ENCODE assay signal across 19 cellular contexts in genomic region chr13:79830426-79830825, GRCh38.
DNase-seq lines count a peak whose midpoint lies in the region; ATAC-seq and TF ChIP-seq lines count a peak whose summit lies in the region.
"Had no signal": no experiment of that assay in that cellular context is flagged by ENCODE, and none has a peak within 500 bp of the region (broad histone marks: within the 10 kb centered on the region; RNA-seq: fewer than 3 reads in every experiment).

No MANE protein-coding gene starts in this region.

- TF ChIP-seq CTCF in nephron (IDR thresholded peaks at IDR 0.05; ENCODE audit: unreplicated experiment in 3 of 3) = no peak

- no peak overlapping the region for H3K4me3 ChIP-seq in aorta (ENCODE audit: low read length in 2 of 2)
- H3K4me3 ChIP-seq: BLaER1 had no signal

- H3K27me3 ChIP-seq in aorta (ENCODE audit: control insufficient read depth in 1 of 2, insufficient read depth in 2 of 2, low read length in 1 of 2) = no peaks in the 10 kb centered on the region
- H3K27me3 ChIP-seq: BE2C, BLaER1 had no signal

- H3K27ac Mint-ChIP-seq in nephron = peak overlapping the region; percentile 20 to 52 (median 49)
- H3K27ac Mint-ChIP-seq in stimulated activated effector memory CD8-positive, alpha-beta T cell treated with anti-CD3 and anti-CD28 coated beads, Interleukin-12 subunit alpha, Interleukin-12 subunit beta, amount 100 ng/mL, for 72 hours = no peak overlapping the region
- H3K27ac Mint-ChIP-seq: CD4-positive, alpha-beta memory T cell; CD4-positive, CD25-positive, alpha-beta regulatory T cell; CD8-positive, alpha-beta memory T cell had no signal

- H3K36me3 ChIP-seq in aorta (ENCODE audit: control insufficient read depth in 1 of 2, insufficient read depth in 2 of 2, low read length in 1 of 2) = no peaks in the 10 kb centered on the region
- H3K36me3 ChIP-seq: BE2C, BLaER1 had no signal

- no peaks in the 10 kb centered on the region for H3K4me1 ChIP-seq in aorta (ENCODE audit: control insufficient read depth in 1 of 2, insufficient read depth in 2 of 2, low read length in 2 of 2)
- H3K4me1 ChIP-seq: BE2C, BLaER1 had no signal

- no peak for DNase-seq in stimulated activated effector memory CD8-positive, alpha-beta T cell treated with anti-CD3 and anti-CD28 coated beads, Interleukin-12 subunit alpha, Interleukin-12 subunit beta, amount 100 ng/mL, for 72 hours (ENCODE audit: low spot score in 2 of 2)
- no peak for DNase-seq in aorta
- DNase-seq in left lobe of liver (ENCODE audit: low spot score) = no peak
- no peak for DNase-seq in activated T-cell treated with anti-CD3 and anti-CD28 coated beads, Interleukin-2, amount 50 U/mL, for 48 hours
- DNase-seq: 8988T; ACHN; BE2C; C1 segment of cervical spinal cord; CD4-positive, alpha-beta memory T cell; CD4-positive, CD25-positive, alpha-beta regulatory T cell; CD8-positive, alpha-beta memory T cell; COR-L47; DMS 273 treated with DMSO at 0.1 percent for 48 hours; DMS79 treated with DMSO at 0.1 percent for 48 hours; GF-D8 had no signal

- peaks cover 24% of the 10 kb centered on the region for H3K4me1 Mint-ChIP-seq in nephron
- no peaks in the 10 kb centered on the region for H3K4me1 Mint-ChIP-seq in stimulated activated effector memory CD8-positive, alpha-beta T cell treated with anti-CD3 and anti-CD28 coated beads, Interleukin-12 subunit alpha, Interleukin-12 subunit beta, amount 100 ng/mL, for 72 hours
- H3K4me1 Mint-ChIP-seq: CD14-positive monocyte; CD4-positive, alpha-beta memory T cell; CD4-positive, CD25-positive, alpha-beta regulatory T cell; CD8-positive, alpha-beta memory T cell had no signal

- no peaks in the 10 kb centered on the region for H3K27me3 Mint-ChIP-seq in nephron (ENCODE audit: low read depth)
- H3K27me3 Mint-ChIP-seq: CD4-positive, alpha-beta memory T cell; CD4-positive, CD25-positive, alpha-beta regulatory T cell; CD8-positive, alpha-beta memory T cell had no signal

- H3K36me3 Mint-ChIP-seq in nephron (ENCODE audit: low read depth) = no peaks in the 10 kb centered on the region
- H3K36me3 Mint-ChIP-seq in stimulated activated effector memory CD8-positive, alpha-beta T cell treated with anti-CD3 and anti-CD28 coated beads, Interleukin-12 subunit alpha, Interleukin-12 subunit beta, amount 100 ng/mL, for 72 hours = no peaks in the 10 kb centered on the region
- H3K36me3 Mint-ChIP-seq: CD14-positive monocyte; CD4-positive, alpha-beta memory T cell; CD4-positive, CD25-positive, alpha-beta regulatory T cell; CD8-positive, alpha-beta memory T cell had no signal

- H3K4me3 Mint-ChIP-seq in nephron = no peak overlapping the region
- no peak overlapping the region for H3K4me3 Mint-ChIP-seq in stimulated activated effector memory CD8-positive, alpha-beta T cell treated with anti-CD3 and anti-CD28 coated beads, Interleukin-12 subunit alpha, Interleukin-12 subunit beta, amount 100 ng/mL, for 72 hours
- H3K4me3 Mint-ChIP-seq: CD14-positive monocyte; CD4-positive, alpha-beta memory T cell; CD4-positive, CD25-positive, alpha-beta regulatory T cell; CD8-positive, alpha-beta memory T cell had no signal

- 83 to 86% methylated on average over 2 of the region's 2 CpGs for WGBS in aorta, 2 donors

- peaks cover 10% of the 10 kb centered on the region for H3K9me3 Mint-ChIP-seq in nephron
- H3K9me3 Mint-ChIP-seq in stimulated activated effector memory CD8-positive, alpha-beta T cell treated with anti-CD3 and anti-CD28 coated beads, Interleukin-12 subunit alpha, Interleukin-12 subunit beta, amount 100 ng/mL, for 72 hours = peaks cover 6% of the 10 kb centered on the region

- H3K9me3 ChIP-seq in aorta (ENCODE audit: control insufficient read depth, low read length) = no peaks in the 10 kb centered on the region
- H3K9me3 ChIP-seq: BE2C, BLaER1 had no signal

- no peak overlapping the region for H3K27ac ChIP-seq in aorta (ENCODE audit: low read depth in 1 of 2, low read length in 2 of 2)
- H3K27ac ChIP-seq: BLaER1 had no signal

- ATAC-seq in stimulated activated effector memory CD8-positive, alpha-beta T cell treated with anti-CD3 and anti-CD28 coated beads, Interleukin-12 subunit alpha, Interleukin-12 subunit beta, amount 100 ng/mL, for 72 hours = peak; percentile 57
- ATAC-seq in aorta (ENCODE audit: low FRiP score) (peak; percentile 33), left lobe of liver (no peak), HG02678 (IDR thresholded peaks at IDR 0.05; ENCODE audit: unreplicated experiment) (no peak)

- intact Hi-C loops in aorta (cut with DNase I) = no loop called here

Comparison
In these comparisons a context has a peak if more than half of its experiments do, and no peak if none do; other contexts are left out.
1. ATAC-seq: peak in stimulated activated effector memory CD8-positive, alpha-beta T cell treated with anti-CD3 and anti-CD28 coated beads, Interleukin-12 subunit alpha, Interleukin-12 subunit beta, amount 100 ng/mL, for 72 hours (single experiment) and aorta (single experiment); none in left lobe of liver (single experiment) and HG02678 (single experiment).